8 cellular contexts compared by ENCODE assay signal in the genomic region with DNA sequence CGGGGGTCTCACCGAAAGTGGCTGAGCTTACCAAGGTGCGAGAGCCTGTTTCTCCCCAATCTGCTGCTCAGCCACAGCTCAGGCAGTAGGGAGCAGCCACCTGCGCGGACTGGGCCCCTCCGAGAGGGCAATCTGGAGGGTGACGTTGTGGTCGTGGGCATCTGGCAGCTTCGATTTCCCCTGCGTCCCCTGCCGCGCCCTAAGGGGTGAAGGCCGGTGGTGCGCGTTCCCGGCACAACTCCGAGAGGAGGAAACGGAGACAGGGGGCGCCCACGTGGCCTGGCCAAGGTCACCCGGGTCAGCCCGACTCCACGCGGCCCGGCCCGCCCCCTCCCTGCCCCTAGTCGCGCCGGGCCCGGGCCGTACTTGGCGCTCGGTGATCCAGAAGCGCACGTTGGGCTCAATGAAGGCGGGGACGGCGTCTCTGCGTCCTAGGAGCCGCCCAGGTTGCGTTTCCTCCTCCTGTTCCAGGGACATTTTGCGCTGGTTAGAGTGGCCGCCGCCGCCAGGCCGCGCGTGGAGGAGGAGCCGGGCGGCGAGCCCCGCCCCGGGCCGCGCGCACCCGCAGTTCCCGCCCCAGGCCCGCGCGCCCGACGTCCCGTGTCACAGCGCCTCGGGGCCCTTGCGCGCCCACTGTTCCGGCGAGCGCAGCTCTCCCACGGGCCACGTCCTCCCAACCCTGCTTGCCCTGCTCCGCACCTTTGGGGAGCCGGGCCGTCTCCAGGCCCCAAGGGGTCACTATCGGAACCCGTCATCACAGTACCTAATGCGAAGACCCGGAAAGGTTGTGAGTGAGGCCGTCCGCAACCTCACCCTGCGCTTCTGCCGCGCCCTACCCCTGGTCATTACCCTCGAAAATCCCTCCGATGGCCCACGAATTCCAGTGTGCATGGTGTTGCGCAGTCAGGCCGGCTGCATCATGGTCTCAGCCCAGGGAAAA. TPM values are rescaled to one million over a fixed set of nuclear protein-coding genes. Genes with fewer than 3 reads are reported as not detected.
A peak's percentile ranks its signal among the peaks of the same experiment; 100 is the strongest.
DNase-seq lines count a peak whose midpoint lies in the region; ATAC-seq and FAIRE-seq lines count a peak whose summit lies in the region.

A gene with protein sequence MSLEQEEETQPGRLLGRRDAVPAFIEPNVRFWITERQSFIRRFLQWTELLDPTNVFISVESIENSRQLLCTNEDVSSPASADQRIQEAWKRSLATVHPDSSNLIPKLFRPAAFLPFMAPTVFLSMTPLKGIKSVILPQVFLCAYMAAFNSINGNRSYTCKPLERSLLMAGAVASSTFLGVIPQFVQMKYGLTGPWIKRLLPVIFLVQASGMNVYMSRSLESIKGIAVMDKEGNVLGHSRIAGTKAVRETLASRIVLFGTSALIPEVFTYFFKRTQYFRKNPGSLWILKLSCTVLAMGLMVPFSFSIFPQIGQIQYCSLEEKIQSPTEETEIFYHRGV (minus strand): TSS at position 544 of the 940 bp plus-strand sequence. CDS start 67 bp downstream, at position 477.

- CTCF ChIA-PET in T-cell (lab: Charles Lee) = interaction anchor here in 1 of 2 donors (0.7 to 1.2 kb wide), 3 partner anchors 11 to 46 kb away, joined by 3 read pairs; no protein-coding TSS in a partner anchor

- H3K27ac Mint-ChIP-seq in T-cell = peak within 1 kb of the TSS; percentile 93 to 96

- intact Hi-C loops in left ventricle myocardium superior (cut with micrococcal nuclease) = loop anchor here (10.0 kb wide), 1 partner anchor 91 kb away; no protein-coding TSS in a partner anchor

- DNase-seq in Kasumi-1 (lab: John Stamatoyannopoulos, UW) = peak; percentile 90 to 92
- peak; percentile 52 to 83 (median 72) for DNase-seq in T-cell
- DNase-seq in adipocyte (ENCODE audit: low read depth) = peak; percentile 86
- peak; percentile 91 for DNase-seq in left ventricle myocardium superior
- no peak for DNase-seq in pulmonary artery endothelial cell (ENCODE audit: low read depth, low spot score)
- peak; percentile 86 for DNase-seq in urothelium cell line (ENCODE audit: low spot score)

- H3K36me3 ChIP-seq in adipocyte (ENCODE audit: control insufficient read depth, insufficient read depth, low read length, severe bottlenecking) = peaks cover 34% of the 10 kb centered on the region

- H3K36me3 Mint-ChIP-seq in T-cell = peaks cover 31% of the 10 kb centered on the region

- H3K4me3 Mint-ChIP-seq in T-cell = peak within 1 kb of the TSS; percentile 85 to 90 (median 88)

- ATAC-seq in GM21825 (IDR thresholded peaks at IDR 0.05; ENCODE audit: unreplicated experiment) (peak; percentile 89), T-cell (replicated peaks in 1 of 4) (peak; percentile 92 to 96 (median 94)), left ventricle myocardium superior (peak; percentile 96)

- FAIRE-seq in urothelium cell line (lab: Jason Lieb, UNC) = peak; percentile 27

- H3K9me3 ChIP-seq in adipocyte (ENCODE audit: control insufficient read depth, low read length) = no peaks in the 10 kb centered on the region

- H3K27me3 Mint-ChIP-seq in T-cell = no peaks in the 10 kb centered on the region

- peaks cover 25% of the 10 kb centered on the region for H3K4me1 ChIP-seq in adipocyte (ENCODE audit: control insufficient read depth, insufficient read depth, low read length)

- no peaks in the 10 kb centered on the region for H3K9me3 Mint-ChIP-seq in T-cell

- H3K4me3 ChIP-seq in GM08714 (ENCODE audit: low read length) (peak within 1 kb of the TSS; percentile 62), adipocyte (ENCODE audit: low read length) (peak within 1 kb of the TSS; percentile 90)

- H3K9ac ChIP-seq in adipocyte (ENCODE audit: low read length) = peak within 1 kb of the TSS; percentile 92

- no peaks in the 10 kb centered on the region for H3K27me3 ChIP-seq in adipocyte (replicated peaks; ENCODE audit: control insufficient read depth, insufficient read depth, low read length)

- H3K4me1 Mint-ChIP-seq in T-cell = peaks cover 15 to 36% (median 30%) of the 10 kb centered on the region in 3 donors

- POLR2A ChIA-PET in T-cell (lab: Charles Lee) = interaction anchor here in 1 of 2 donors (0.5 to 0.8 kb wide), 2 partner anchors 14 to 42 kb away, joined by 3 read pairs; a partner anchor contains a TSS

RNA-seq across cellular contexts. Expression of the gene that starts here (rescaled TPM):
- total RNA-seq in T-cell (10 to 100 TPM; 10.4 to 19.4 (median 13.9) TPM), left ventricle myocardium superior (43.0 TPM), pulmonary artery endothelial cell (16.7 and 19.0 TPM in 2 replicates)
